ENCODE assay signal across 1 cellular context in genomic region chr20:37343212-37343993, GRCh38.
TF ChIP-seq lines count a peak whose summit lies in the region.

No MANE protein-coding gene starts in this region.

TF ChIP-seq in GM12878, 131 proteins besides CTCF, POLR2A, EP300 and RAD21:
- TF ChIP-seq HSF1 (IDR thresholded peaks at IDR 0.05; ENCODE audit: low read depth, low read length): no peak
- TF ChIP-seq SKIL (IDR thresholded peaks at IDR 0.05; ENCODE audit: low read depth, poor library complexity, severe bottlenecking): no peak
- no peak for TF ChIP-seq ZNF217 (IDR thresholded peaks at IDR 0.05)
- TF ChIP-seq BRCA1 (IDR thresholded peaks at IDR 0.05; ENCODE audit: low read depth, low read length): no peak
- peak; percentile 21; the same call in 1 of the 2 replicates for TF ChIP-seq RUNX3 (IDR thresholded peaks at IDR 0.05; ENCODE audit: low read length)
- TF ChIP-seq NRF1 (conservative IDR thresholded peaks at IDR 0.05; ENCODE audit: low read depth, low read length): no peak
- no peak for TF ChIP-seq IRF5 (IDR thresholded peaks at IDR 0.05; ENCODE audit: borderline replicate concordance)
- TF ChIP-seq ZNF687 (IDR thresholded peaks at IDR 0.05): 0 out of 2 replicates have a peak, but pooled peaks have one; percentile 22
- TF ChIP-seq NKRF (conservative IDR thresholded peaks at IDR 0.05): no peak
- TF ChIP-seq REST (IDR thresholded peaks at IDR 0.05; ENCODE audit: low read depth, low read length): no peak
- TF ChIP-seq SMAD5 (IDR thresholded peaks at IDR 0.05; ENCODE audit: low read depth): no peak
- TF ChIP-seq PML (IDR thresholded peaks at IDR 0.05; ENCODE audit: low read length): no peak
- TF ChIP-seq ATF2 (IDR thresholded peaks at IDR 0.05; ENCODE audit: low read length): no peak
- TF ChIP-seq POLR2AphosphoS2 (IDR thresholded peaks at IDR 0.05; ENCODE audit: low read depth, low read length): no peak
- no peak for TF ChIP-seq ZSCAN29 (IDR thresholded peaks at IDR 0.05)
- no peak for TF ChIP-seq HDAC6 (IDR thresholded peaks at IDR 0.05; ENCODE audit: unreplicated experiment)
- no peak for TF ChIP-seq ZZZ3 (IDR thresholded peaks at IDR 0.05; ENCODE audit: control insufficient read depth, insufficient read length, low read depth)
- peak in 1 of 2 experiments; percentile 61; a peak in 1 of 4 replicates for TF ChIP-seq BHLHE40 (IDR thresholded peaks at IDR 0.05; ENCODE audit: borderline replicate concordance in 1 of 2, low read depth in 2 of 2, low read length in 1 of 2)
